ENCODE assay signal across 8 cellular contexts in genomic region chr1:156213644-156213966, GRCh38. TPM values are rescaled to one million over a fixed set of nuclear protein-coding genes. Genes with fewer than 3 reads are reported as not detected.
DNase-seq lines count a peak whose midpoint lies in the region; ATAC-seq and TF ChIP-seq lines count a peak whose summit lies in the region.

No MANE protein-coding gene starts in this region.

- peak overlapping the region; percentile 68 to 82 (median 71) for H3K4me3 ChIP-seq in BLaER1 treated with 17β-estradiol and CSF1 and Interleukin-3, amounts not matched to agents 10 nM and 100 nM
- H3K4me3 ChIP-seq in NB4 (ENCODE audit: low read depth, low read length) = peak overlapping the region; percentile 74

- H4K20me1 ChIP-seq in BLaER1 treated with 17β-estradiol and CSF1 and Interleukin-3, amounts not matched to agents 10 nM and 100 nM = peaks cover 0 to 24% (median 0%) of the 10 kb centered on the region in 11 experiments; a peak in 4 of 22 replicates

- TF ChIP-seq CTCF in NB4 (IDR thresholded peaks at IDR 0.05; ENCODE audit: low read depth, low read length) (no peak), neural crest cell (conservative IDR thresholded peaks at IDR 0.05) (no peak)

- H3K4me2 ChIP-seq in BLaER1 treated with 17β-estradiol and CSF1 and Interleukin-3, amounts not matched to agents 10 nM and 100 nM = peak overlapping the region; percentile 84 to 97 (median 93)

- H3K4me1 Mint-ChIP-seq in effector memory CD8-positive, alpha-beta T cell (ENCODE audit: low read depth in 2 of 2) = peaks cover 17 to 21% of the 10 kb centered on the region in 2 donors
- H3K4me1 Mint-ChIP-seq in neural crest cell = peaks cover 24% of the 10 kb centered on the region

- H3K9me3 Mint-ChIP-seq in effector memory CD8-positive, alpha-beta T cell = no peaks in the 10 kb centered on the region
- no peaks in the 10 kb centered on the region for H3K9me3 Mint-ChIP-seq in neural crest cell

- H3K27me3 Mint-ChIP-seq in effector memory CD8-positive, alpha-beta T cell = no peaks in the 10 kb centered on the region
- H3K27me3 Mint-ChIP-seq in neural crest cell (ENCODE audit: low read depth) = no peaks in the 10 kb centered on the region

- DNase-seq in NB4 (ENCODE audit: low read depth) (no peak), neural crest cell (ENCODE audit: low read depth, low spot score) (no peak), GM19238 (ENCODE audit: insufficient read length, low spot score) (no peak)
- no peak for DNase-seq in effector memory CD8-positive, alpha-beta T cell
- no peak for DNase-seq in activated CD4-positive, alpha-beta T cell treated with anti-CD3 and anti-CD28 coated beads, Interleukin-2, amount 50 U/mL, for 48 hours

- peak overlapping the region; percentile 89 to 96 (median 94) for H3K27ac ChIP-seq in BLaER1 treated with 17β-estradiol and CSF1 and Interleukin-3, amounts not matched to agents 10 nM and 100 nM

- peak overlapping the region; percentile 97 to 99 for H3K27ac Mint-ChIP-seq in effector memory CD8-positive, alpha-beta T cell
- peak overlapping the region; percentile 100 for H3K27ac Mint-ChIP-seq in neural crest cell (ENCODE audit: unreplicated experiment)

- peaks cover 19 to 56% (median 37%) of the 10 kb centered on the region in 10 experiments for H3K4me1 ChIP-seq in BLaER1 treated with 17β-estradiol and CSF1 and Interleukin-3, amounts not matched to agents 10 nM and 100 nM

- H3K36me3 Mint-ChIP-seq in effector memory CD8-positive, alpha-beta T cell (ENCODE audit: insufficient read depth) = peaks cover 25% of the 10 kb centered on the region
- peaks cover 7% of the 10 kb centered on the region for H3K36me3 Mint-ChIP-seq in neural crest cell (ENCODE audit: low read depth)

- peaks cover 0 to 4% (median 0%) of the 10 kb centered on the region in 11 experiments; a peak in 3 of 22 replicates for H3K9me3 ChIP-seq in BLaER1 treated with 17β-estradiol and CSF1 and Interleukin-3, amounts not matched to agents 10 nM and 100 nM (replicated peaks in 1 of 11)

- H3K27me3 ChIP-seq in BLaER1 treated with 17β-estradiol and CSF1 and Interleukin-3, amounts not matched to agents 10 nM and 100 nM = no peaks in the 10 kb centered on the region

- no peak for TF ChIP-seq POLR2A in NB4 (IDR thresholded peaks at IDR 0.05; ENCODE audit: extremely low read depth, insufficient read length)

- peak overlapping the region; percentile 87 to 95 (median 93) for H3K9ac ChIP-seq in BLaER1 treated with 17β-estradiol and CSF1 and Interleukin-3, amounts not matched to agents 10 nM and 100 nM

- peaks cover 31 to 68% (median 53%) of the 10 kb centered on the region in 11 experiments for H3K36me3 ChIP-seq in BLaER1 treated with 17β-estradiol and CSF1 and Interleukin-3, amounts not matched to agents 10 nM and 100 nM

- H3K4me3 Mint-ChIP-seq in effector memory CD8-positive, alpha-beta T cell = peak overlapping the region; percentile 95 to 96
- H3K4me3 Mint-ChIP-seq in neural crest cell = peak overlapping the region; percentile 100

- no peak for ATAC-seq in effector memory CD8-positive, alpha-beta T cell (replicated peaks)
- no peak for ATAC-seq in GM21367 (IDR thresholded peaks at IDR 0.05; ENCODE audit: unreplicated experiment)
- no peak for ATAC-seq in GM21717 (IDR thresholded peaks at IDR 0.05; ENCODE audit: unreplicated experiment)

RNA-seq across cellular contexts. Expression of gene PMF1, which starts 0.8 kb away (rescaled TPM):
- total RNA-seq in neural crest cell = 82.5 and 83.3 TPM in 2 replicates

RNA-seq across cellular contexts. Expression of gene SLC25A44, which starts 19.7 kb away (rescaled TPM):
- total RNA-seq in neural crest cell = 19.1 and 22.7 TPM in 2 replicates

RNA-seq across cellular contexts. Expression of gene BGLAP, which starts 28.4 kb away (rescaled TPM):
- total RNA-seq in neural crest cell = 2.5 and 3.0 TPM in 2 replicates

RNA-seq across cellular contexts. Expression of gene PAQR6, which starts 34.3 kb away (rescaled TPM):
- total RNA-seq in neural crest cell = 15.8 and 17.1 TPM in 2 replicates
